In the genomic region with DNA sequence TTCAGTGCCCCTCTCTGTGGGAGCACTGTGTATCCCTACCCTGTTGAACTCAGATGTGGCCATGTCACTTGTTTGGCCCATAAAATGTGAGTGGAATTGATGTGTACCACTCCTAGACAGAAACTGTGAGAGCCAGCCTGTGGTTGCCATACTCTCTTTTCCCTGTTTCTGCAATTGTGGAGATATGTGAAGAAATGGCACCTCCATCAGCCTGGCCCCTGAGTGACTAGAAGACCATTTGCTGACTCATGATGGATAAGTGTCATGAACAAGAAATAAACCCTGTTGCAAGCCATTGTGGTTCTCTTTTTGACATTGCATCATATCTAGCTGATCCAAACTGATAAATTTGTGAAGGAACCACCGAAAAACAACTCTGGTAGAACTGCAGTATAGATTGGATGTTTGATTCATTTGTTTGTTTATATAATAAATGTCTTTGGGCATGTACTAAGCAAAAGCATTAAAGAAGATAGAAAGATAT, we compare ENCODE assay signal across 17 cellular contexts.
DNase-seq lines count a peak whose midpoint lies in the region; TF ChIP-seq lines count a peak whose summit lies in the region.
"Had no signal": no experiment of that assay in that cellular context is flagged by ENCODE, and none has a peak within 500 bp of the region (broad histone marks: within the 10 kb centered on the region; RNA-seq: fewer than 3 reads in every experiment).

No MANE protein-coding gene starts in this region.

- no peak for TF ChIP-seq CTCF in foreskin fibroblast (IDR thresholded peaks at IDR 0.05; ENCODE audit: low read depth, low read length)

- H3K27ac ChIP-seq in BLaER1 treated with 17β-estradiol and CSF1 and Interleukin-3, amounts not matched to agents 10 nM and 100 nM = peak overlapping the region in 6 of 11 experiments; percentile 25 to 76 (median 60); a peak in 11 of 22 replicates
- H3K27ac ChIP-seq: GM23248, sigmoid colon, thyroid gland had no signal

- no peaks in the 10 kb centered on the region for H4K20me1 ChIP-seq in BLaER1 treated with 17β-estradiol and CSF1 and Interleukin-3, amounts not matched to agents 10 nM and 100 nM

- no peak overlapping the region; a peak in 2 of 22 replicates for H3K9ac ChIP-seq in BLaER1 treated with 17β-estradiol and CSF1 and Interleukin-3, amounts not matched to agents 10 nM and 100 nM
- H3K9ac ChIP-seq: GM23248 had no signal

- H3K4me1 Mint-ChIP-seq in T-helper 2 cell treated with Interferon-gamma antibody and Interleukin-4, amounts not matched to agents 5 μg/mL and 100 μg/mL, for 36 hours (ENCODE audit: low read depth) = peaks cover 25% of the 10 kb centered on the region
- H3K4me1 Mint-ChIP-seq: central memory CD8-positive, alpha-beta T cell; immature natural killer cell had no signal

- H3K4me1 ChIP-seq in BLaER1 treated with 17β-estradiol and CSF1 and Interleukin-3, amounts not matched to agents 10 nM and 100 nM = peaks cover 0 to 46% (median 5%) of the 10 kb centered on the region in 10 experiments; a peak in 10 of 20 replicates
- H3K4me1 ChIP-seq: sigmoid colon, thyroid gland had no signal

- no peaks in the 10 kb centered on the region for H3K27me3 ChIP-seq in BLaER1 treated with 17β-estradiol and CSF1 and Interleukin-3, amounts not matched to agents 10 nM and 100 nM
- H3K27me3 ChIP-seq: sigmoid colon, thyroid gland had no signal

- no peaks in the 10 kb centered on the region for H3K36me3 Mint-ChIP-seq in T-helper 2 cell treated with Interferon-gamma antibody and Interleukin-4, amounts not matched to agents 5 μg/mL and 100 μg/mL, for 36 hours (ENCODE audit: low read depth)
- H3K36me3 Mint-ChIP-seq: immature natural killer cell had no signal

- DNase-seq in M059J (ENCODE audit: low read depth) (peak; percentile 50), foreskin fibroblast (peak; percentile 24 to 38), ureter (ENCODE audit: low spot score) (no peak), cerebellar nuclear complex (lab: John Stamatoyannopoulos, UW) (no peak), COR-L47 (lab: John Stamatoyannopoulos, UW) (no peak), mesenteric fat pad (ENCODE audit: low spot score) (no peak)
- no peak for DNase-seq in T-helper 2 cell treated with Interferon-gamma antibody and Interleukin-4, amounts not matched to agents 5 μg/mL and 100 μg/mL, for 36 hours (ENCODE audit: low spot score)
- DNase-seq: activated CD4-positive, CD25-positive, alpha-beta regulatory T cell treated with anti-CD3 and anti-CD28 coated beads, Interleukin-2, amount 50 U/mL, for 72 hours; GM23248; immature natural killer cell; NCI-H1417; NCI-H226; sigmoid colon; stimulated activated CD4-positive, alpha-beta T cell treated with anti-CD3 and anti-CD28 coated beads, Interleukin-4, amount 100 ng/mL, for 1 hour; thyroid gland had no signal

- H3K4me3 Mint-ChIP-seq in T-helper 2 cell treated with Interferon-gamma antibody and Interleukin-4, amounts not matched to agents 5 μg/mL and 100 μg/mL, for 36 hours = no peak overlapping the region
- H3K4me3 Mint-ChIP-seq: central memory CD8-positive, alpha-beta T cell; immature natural killer cell had no signal

- H3K9me3 ChIP-seq in BLaER1 treated with 17β-estradiol and CSF1 and Interleukin-3, amounts not matched to agents 10 nM and 100 nM (replicated peaks in 1 of 11) = peaks cover 0 to 17% (median 0%) of the 10 kb centered on the region in 11 experiments; a peak in 1 of 22 replicates
- H3K9me3 ChIP-seq: sigmoid colon, thyroid gland had no signal

- peak overlapping the region in 6 of 11 experiments; percentile 6 to 62 (median 48); a peak in 11 of 22 replicates for H3K4me2 ChIP-seq in BLaER1 treated with 17β-estradiol and CSF1 and Interleukin-3, amounts not matched to agents 10 nM and 100 nM

- no peaks in the 10 kb centered on the region for H3K9me3 Mint-ChIP-seq in T-helper 2 cell treated with Interferon-gamma antibody and Interleukin-4, amounts not matched to agents 5 μg/mL and 100 μg/mL, for 36 hours
- H3K9me3 Mint-ChIP-seq: central memory CD8-positive, alpha-beta T cell; immature natural killer cell had no signal

- H3K36me3 ChIP-seq in BLaER1 treated with 17β-estradiol and CSF1 and Interleukin-3, amounts not matched to agents 10 nM and 100 nM = no peaks in the 10 kb centered on the region
- H3K36me3 ChIP-seq: sigmoid colon, thyroid gland had no signal

- peaks cover 3% of the 10 kb centered on the region for H3K27me3 Mint-ChIP-seq in T-helper 2 cell treated with Interferon-gamma antibody and Interleukin-4, amounts not matched to agents 5 μg/mL and 100 μg/mL, for 36 hours (ENCODE audit: low read depth)

- H3K27ac Mint-ChIP-seq in T-helper 2 cell treated with Interferon-gamma antibody and Interleukin-4, amounts not matched to agents 5 μg/mL and 100 μg/mL, for 36 hours = peak overlapping the region; percentile 11
- H3K27ac Mint-ChIP-seq: immature natural killer cell had no signal

- H3K4me3 ChIP-seq in BLaER1 treated with 17β-estradiol and CSF1 and Interleukin-3, amounts not matched to agents 10 nM and 100 nM = no peak overlapping the region
- H3K4me3 ChIP-seq in foreskin fibroblast (ENCODE audit: low read depth in 1 of 2, low read length in 2 of 2) = no peak overlapping the region
- H3K4me3 ChIP-seq: GM23248, sigmoid colon, thyroid gland had no signal

Comparison
In these comparisons a context has a peak if more than half of its experiments do, and no peak if none do; other contexts are left out.
1. DNase-seq: peak in M059J (single experiment) and foreskin fibroblast (2 of 2); none in T-helper 2 cell treated with Interferon-gamma antibody and Interleukin-4, amounts not matched to agents 5 μg/mL and 100 μg/mL, for 36 hours (single experiment), ureter (single experiment), cerebellar nuclear complex (0 of 2), COR-L47 (single experiment) and mesenteric fat pad (single experiment).